ENCODE assay signal across 1 cellular context in genomic region chr14:49505026-49505766, GRCh38.
TF ChIP-seq lines count a peak whose summit lies in the region.

No MANE protein-coding gene starts in this region.

TF ChIP-seq in IMR-90, 13 proteins besides CTCF, POLR2A, EP300 and RAD21 (continued from another document):
- TF ChIP-seq USF2 (IDR thresholded peaks at IDR 0.05; ENCODE audit: low read depth, low read length) (no peak), RCOR1 (IDR thresholded peaks at IDR 0.05; ENCODE audit: insufficient replicate concordance, low read length) (no peak), BHLHE40 (IDR thresholded peaks at IDR 0.05; ENCODE audit: low read depth, low read length) (no peak), CHD1 (IDR thresholded peaks at IDR 0.05; ENCODE audit: low read depth, low read length) (no peak), NFE2L2 (IDR thresholded peaks at IDR 0.05; ENCODE audit: low read depth, low read length) (no peak), SMC3 (IDR thresholded peaks at IDR 0.05; ENCODE audit: low read depth, low read length) (no peak), RFX5 (IDR thresholded peaks at IDR 0.05; ENCODE audit: low read depth, low read length) (no peak), CEBPB (IDR thresholded peaks at IDR 0.05; ENCODE audit: low read depth, low read length) (no peak), MXI1 (IDR thresholded peaks at IDR 0.05; ENCODE audit: borderline replicate concordance, low read depth, low read length) (no peak), FOS (IDR thresholded peaks at IDR 0.05; ENCODE audit: low read depth, low read length) (no peak), MAFK (IDR thresholded peaks at IDR 0.05; ENCODE audit: low read depth, low read length) (no peak)
- TF ChIP-seq, protein P1, sequence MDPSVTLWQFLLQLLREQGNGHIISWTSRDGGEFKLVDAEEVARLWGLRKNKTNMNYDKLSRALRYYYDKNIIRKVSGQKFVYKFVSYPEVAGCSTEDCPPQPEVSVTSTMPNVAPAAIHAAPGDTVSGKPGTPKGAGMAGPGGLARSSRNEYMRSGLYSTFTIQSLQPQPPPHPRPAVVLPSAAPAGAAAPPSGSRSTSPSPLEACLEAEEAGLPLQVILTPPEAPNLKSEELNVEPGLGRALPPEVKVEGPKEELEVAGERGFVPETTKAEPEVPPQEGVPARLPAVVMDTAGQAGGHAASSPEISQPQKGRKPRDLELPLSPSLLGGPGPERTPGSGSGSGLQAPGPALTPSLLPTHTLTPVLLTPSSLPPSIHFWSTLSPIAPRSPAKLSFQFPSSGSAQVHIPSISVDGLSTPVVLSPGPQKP (IDR thresholded peaks at IDR 0.05; ENCODE audit: borderline replicate concordance, low read depth, low read length): no peak
